Comparison of ENCODE assay signal across 11 cellular contexts in genomic region chr2:109316091-109316490, GRCh38.
DNase-seq lines count a peak whose midpoint lies in the region.
"Had no signal": no experiment of that assay in that cellular context is flagged by ENCODE, and none has a peak within 500 bp of the region (broad histone marks: within the 10 kb centered on the region; RNA-seq: fewer than 3 reads in every experiment).

No MANE protein-coding gene starts in this region.

- H3K4me3 ChIP-seq in H7 (ENCODE audit: insufficient read depth, low read depth, low read length) (no peak overlapping the region), mesenchymal stem cell (ENCODE audit: insufficient read depth in 1 of 2, low read depth in 1 of 2, low read length in 2 of 2) (no peak overlapping the region)
- H3K4me3 ChIP-seq: HAP-1 had no signal

- H3K14ac ChIP-seq in mesenchymal stem cell (ENCODE audit: low read length in 2 of 2): no peak overlapping the region

- H4K8ac ChIP-seq in mesenchymal stem cell (ENCODE audit: low read length): no peak overlapping the region

- no peak overlapping the region for H3K27ac ChIP-seq in mesenchymal stem cell (ENCODE audit: low read length, poor library complexity, severe bottlenecking)

- peak overlapping the region; percentile 43 for H4K91ac ChIP-seq in mesenchymal stem cell (ENCODE audit: low read length)

- peak; percentile 15 for DNase-seq in NCI-H510A treated with DMSO at 0.1 percent for 48 hours (lab: John Stamatoyannopoulos, UW)
- no peak for DNase-seq in NCI-H510A (lab: John Stamatoyannopoulos, UW)
- peak; percentile 17 for DNase-seq in H7
- DNase-seq in mesenchymal stem cell: no peak
- no peak for DNase-seq in NCI-H128 (lab: John Stamatoyannopoulos, UW; ENCODE audit: unreplicated experiment)
- DNase-seq in activated gamma-delta T cell treated with Interleukin-2 at 50 U/mL for 16 hours: no peak
- DNase-seq: ACHN; BE2C; Calu3; CD8-positive, alpha-beta T cell had no signal

- H2BK12ac ChIP-seq in mesenchymal stem cell (ENCODE audit: low read length in 2 of 2): peak overlapping the region in 1 of 2 experiments; percentile 65

- no peak overlapping the region for H3K23ac ChIP-seq in mesenchymal stem cell (ENCODE audit: low read length in 2 of 2)

- H3K79me1 ChIP-seq in mesenchymal stem cell (replicated peaks; ENCODE audit: low read length, poor library complexity, severe bottlenecking): peaks cover 37% of the 10 kb centered on the region

- 91% methylated on average over 2 of the region's 2 CpGs for WGBS in mesenchymal stem cell

- H3K4me2 ChIP-seq in mesenchymal stem cell (ENCODE audit: low read length, poor library complexity, severe bottlenecking): no peak overlapping the region

- H3K36me3 ChIP-seq in H7 (replicated peaks; ENCODE audit: control insufficient read depth, insufficient read depth, low read length) (no peaks in the 10 kb centered on the region), mesenchymal stem cell (ENCODE audit: control insufficient read depth in 1 of 2, insufficient read depth in 2 of 2, low read depth in 1 of 2, low read length in 2 of 2) (no peaks in the 10 kb centered on the region)
- H3K36me3 ChIP-seq: BE2C, HAP-1 had no signal

- H3K9me3 ChIP-seq in mesenchymal stem cell (ENCODE audit: control insufficient read depth, low read length): no peaks in the 10 kb centered on the region
- H3K9me3 ChIP-seq: BE2C, HAP-1 had no signal

- H3K18ac ChIP-seq in mesenchymal stem cell (ENCODE audit: low read depth in 1 of 2, low read length in 2 of 2): peak overlapping the region in 1 of 2 experiments; percentile 5

- peak overlapping the region; percentile 46 for H2BK15ac ChIP-seq in mesenchymal stem cell (ENCODE audit: low read depth, poor library complexity, severe bottlenecking)

- H2BK5ac ChIP-seq in mesenchymal stem cell (ENCODE audit: low read depth, low read length, poor library complexity, severe bottlenecking): no peak overlapping the region

- no peak overlapping the region for H2AFZ ChIP-seq in mesenchymal stem cell (ENCODE audit: low read depth, low read length)

- peaks cover 11% of the 10 kb centered on the region for H3K4me1 ChIP-seq in mesenchymal stem cell (ENCODE audit: control insufficient read depth, insufficient read depth, low read depth, low read length)
- H3K4me1 ChIP-seq: BE2C, HAP-1 had no signal

- no peak overlapping the region for H3K9ac ChIP-seq in mesenchymal stem cell (ENCODE audit: low read length)

- H2BK120ac ChIP-seq in mesenchymal stem cell (ENCODE audit: low read depth, low read length): no peak overlapping the region

- H2AK5ac ChIP-seq in mesenchymal stem cell (ENCODE audit: low read length, severe bottlenecking): no peak overlapping the region

- H3K27me3 ChIP-seq in H7 (ENCODE audit: control insufficient read depth, insufficient read depth, low read length): no peaks in the 10 kb centered on the region
- peaks cover 0 to 16% of the 10 kb centered on the region in 2 experiments for H3K27me3 ChIP-seq in mesenchymal stem cell (ENCODE audit: control insufficient read depth in 1 of 2, insufficient read depth in 1 of 2, low read length in 2 of 2)
- H3K27me3 ChIP-seq: BE2C had no signal

- peak overlapping the region in 1 of 2 experiments; percentile 35 for H3K4ac ChIP-seq in mesenchymal stem cell (ENCODE audit: low read depth in 1 of 2, low read length in 2 of 2)

Comparison
In these comparisons a context has a peak if more than half of its experiments do, and no peak if none do; other contexts are left out.
1. DNase-seq: peak in NCI-H510A treated with DMSO at 0.1 percent for 48 hours (single experiment) and H7 (single experiment); none in NCI-H510A (single experiment), mesenchymal stem cell (single experiment), NCI-H128 (single experiment) and activated gamma-delta T cell treated with Interleukin-2 at 50 U/mL for 16 hours (single experiment).